ENCODE assay signal across 1 cellular context in genomic region chr15:25175789-25176615, GRCh38.
TF ChIP-seq lines count a peak whose summit lies in the region.

No MANE protein-coding gene starts in this region.

TF ChIP-seq in HepG2, 621 proteins besides CTCF, POLR2A, EP300 and RAD21 (continued from another document):
- TF ChIP-seq BCLAF1 (IDR thresholded peaks at IDR 0.05) (no peak), ZNF160 (CRISPR knock-in tag; IDR thresholded peaks at IDR 0.05) (no peak), NFE2 (CRISPR knock-in tag; IDR thresholded peaks at IDR 0.05) (no peak), ZZZ3 (CRISPR knock-in tag; IDR thresholded peaks at IDR 0.05; ENCODE audit: borderline replicate concordance) (no peak), ZNF460 (CRISPR knock-in tag; IDR thresholded peaks at IDR 0.05; ENCODE audit: borderline replicate concordance) (no peak), ZBTB20 (CRISPR knock-in tag; IDR thresholded peaks at IDR 0.05; ENCODE audit: borderline replicate concordance, low read depth) (no peak), TBX2 (CRISPR knock-in tag; IDR thresholded peaks at IDR 0.05; ENCODE audit: borderline replicate concordance) (no peak), ZNF615 (CRISPR knock-in tag; IDR thresholded peaks at IDR 0.05; ENCODE audit: borderline replicate concordance) (no peak), KDM2A (CRISPR knock-in tag; IDR thresholded peaks at IDR 0.05; ENCODE audit: borderline replicate concordance, low read depth) (no peak), ZSCAN31 (CRISPR knock-in tag; IDR thresholded peaks at IDR 0.05; ENCODE audit: low read depth) (no peak), TMF1 (CRISPR knock-in tag; IDR thresholded peaks at IDR 0.05; ENCODE audit: low read depth) (no peak)
- TF ChIP-seq, protein P1, sequence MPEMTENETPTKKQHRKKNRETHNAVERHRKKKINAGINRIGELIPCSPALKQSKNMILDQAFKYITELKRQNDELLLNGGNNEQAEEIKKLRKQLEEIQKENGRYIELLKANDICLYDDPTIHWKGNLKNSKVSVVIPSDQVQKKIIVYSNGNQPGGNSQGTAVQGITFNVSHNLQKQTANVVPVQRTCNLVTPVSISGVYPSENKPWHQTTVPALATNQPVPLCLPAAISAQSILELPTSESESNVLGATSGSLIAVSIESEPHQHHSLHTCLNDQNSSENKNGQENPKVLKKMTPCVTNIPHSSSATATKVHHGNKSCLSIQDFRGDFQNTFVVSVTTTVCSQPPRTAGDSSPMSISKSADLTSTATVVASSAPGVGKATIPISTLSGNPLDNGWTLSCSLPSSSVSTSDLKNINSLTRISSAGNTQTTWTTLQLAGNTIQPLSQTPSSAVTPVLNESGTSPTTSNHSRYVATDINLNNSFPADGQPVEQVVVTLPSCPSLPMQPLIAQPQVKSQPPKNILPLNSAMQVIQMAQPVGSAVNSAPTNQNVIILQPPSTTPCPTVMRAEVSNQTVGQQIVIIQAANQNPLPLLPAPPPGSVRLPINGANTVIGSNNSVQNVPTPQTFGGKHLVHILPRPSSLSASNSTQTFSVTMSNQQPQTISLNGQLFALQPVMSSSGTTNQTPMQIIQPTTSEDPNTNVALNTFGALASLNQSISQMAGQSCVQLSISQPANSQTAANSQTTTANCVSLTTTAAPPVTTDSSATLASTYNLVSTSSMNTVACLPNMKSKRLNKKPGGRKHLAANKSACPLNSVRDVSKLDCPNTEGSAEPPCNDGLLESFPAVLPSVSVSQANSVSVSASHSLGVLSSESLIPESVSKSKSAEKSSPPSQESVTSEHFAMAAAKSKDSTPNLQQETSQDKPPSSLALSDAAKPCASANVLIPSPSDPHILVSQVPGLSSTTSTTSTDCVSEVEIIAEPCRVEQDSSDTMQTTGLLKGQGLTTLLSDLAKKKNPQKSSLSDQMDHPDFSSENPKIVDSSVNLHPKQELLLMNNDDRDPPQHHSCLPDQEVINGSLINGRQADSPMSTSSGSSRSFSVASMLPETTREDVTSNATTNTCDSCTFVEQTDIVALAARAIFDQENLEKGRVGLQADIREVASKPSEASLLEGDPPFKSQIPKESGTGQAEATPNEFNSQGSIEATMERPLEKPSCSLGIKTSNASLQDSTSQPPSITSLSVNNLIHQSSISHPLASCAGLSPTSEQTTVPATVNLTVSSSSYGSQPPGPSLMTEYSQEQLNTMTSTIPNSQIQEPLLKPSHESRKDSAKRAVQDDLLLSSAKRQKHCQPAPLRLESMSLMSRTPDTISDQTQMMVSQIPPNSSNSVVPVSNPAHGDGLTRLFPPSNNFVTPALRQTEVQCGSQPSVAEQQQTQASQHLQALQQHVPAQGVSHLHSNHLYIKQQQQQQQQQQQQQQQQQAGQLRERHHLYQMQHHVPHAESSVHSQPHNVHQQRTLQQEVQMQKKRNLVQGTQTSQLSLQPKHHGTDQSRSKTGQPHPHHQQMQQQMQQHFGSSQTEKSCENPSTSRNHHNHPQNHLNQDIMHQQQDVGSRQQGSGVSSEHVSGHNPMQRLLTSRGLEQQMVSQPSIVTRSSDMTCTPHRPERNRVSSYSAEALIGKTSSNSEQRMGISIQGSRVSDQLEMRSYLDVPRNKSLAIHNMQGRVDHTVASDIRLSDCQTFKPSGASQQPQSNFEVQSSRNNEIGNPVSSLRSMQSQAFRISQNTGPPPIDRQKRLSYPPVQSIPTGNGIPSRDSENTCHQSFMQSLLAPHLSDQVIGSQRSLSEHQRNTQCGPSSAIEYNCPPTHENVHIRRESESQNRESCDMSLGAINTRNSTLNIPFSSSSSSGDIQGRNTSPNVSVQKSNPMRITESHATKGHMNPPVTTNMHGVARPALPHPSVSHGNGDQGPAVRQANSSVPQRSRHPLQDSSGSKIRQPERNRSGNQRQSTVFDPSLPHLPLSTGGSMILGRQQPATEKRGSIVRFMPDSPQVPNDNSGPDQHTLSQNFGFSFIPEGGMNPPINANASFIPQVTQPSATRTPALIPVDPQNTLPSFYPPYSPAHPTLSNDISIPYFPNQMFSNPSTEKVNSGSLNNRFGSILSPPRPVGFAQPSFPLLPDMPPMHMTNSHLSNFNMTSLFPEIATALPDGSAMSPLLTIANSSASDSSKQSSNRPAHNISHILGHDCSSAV (CRISPR knock-in tag; IDR thresholded peaks at IDR 0.05; ENCODE audit: borderline replicate concordance), result no peak
